1 cellular context compared by ENCODE assay signal in the genomic region with DNA sequence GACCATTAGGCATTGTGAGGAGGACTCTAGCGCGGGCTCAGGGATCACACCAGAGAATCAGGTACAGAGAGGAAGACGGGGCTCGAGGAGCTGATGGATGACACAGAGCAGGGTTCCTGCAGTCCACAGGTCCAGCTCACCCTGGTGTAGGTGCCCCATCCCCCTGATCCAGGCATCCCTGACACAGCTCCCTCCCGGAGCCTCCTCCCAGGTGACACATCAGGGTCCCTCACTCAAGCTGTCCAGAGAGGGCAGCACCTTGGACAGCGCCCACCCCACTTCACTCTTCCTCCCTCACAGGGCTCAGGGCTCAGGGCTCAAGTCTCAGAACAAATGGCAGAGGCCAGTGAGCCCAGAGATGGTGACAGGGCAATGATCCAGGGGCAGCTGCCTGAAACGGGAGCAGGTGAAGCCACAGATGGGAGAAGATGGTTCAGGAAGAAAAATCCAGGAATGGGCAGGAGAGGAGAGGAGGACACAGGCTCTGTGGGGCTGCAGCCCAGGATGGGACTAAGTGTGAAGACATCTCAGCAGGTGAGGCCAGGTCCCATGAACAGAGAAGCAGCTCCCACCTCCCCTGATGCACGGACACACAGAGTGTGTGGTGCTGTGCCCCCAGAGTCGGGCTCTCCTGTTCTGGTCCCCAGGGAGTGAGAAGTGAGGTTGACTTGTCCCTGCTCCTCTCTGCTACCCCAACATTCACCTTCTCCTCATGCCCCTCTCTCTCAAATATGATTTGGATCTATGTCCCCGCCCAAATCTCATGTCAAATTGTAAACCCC.
TF ChIP-seq lines count a peak whose summit lies in the region.

No MANE protein-coding gene starts in this region.

TF ChIP-seq in HepG2, 621 proteins besides CTCF, POLR2A, EP300 and RAD21 (continued from another document and continues in another):
- TF ChIP-seq, protein P1, sequence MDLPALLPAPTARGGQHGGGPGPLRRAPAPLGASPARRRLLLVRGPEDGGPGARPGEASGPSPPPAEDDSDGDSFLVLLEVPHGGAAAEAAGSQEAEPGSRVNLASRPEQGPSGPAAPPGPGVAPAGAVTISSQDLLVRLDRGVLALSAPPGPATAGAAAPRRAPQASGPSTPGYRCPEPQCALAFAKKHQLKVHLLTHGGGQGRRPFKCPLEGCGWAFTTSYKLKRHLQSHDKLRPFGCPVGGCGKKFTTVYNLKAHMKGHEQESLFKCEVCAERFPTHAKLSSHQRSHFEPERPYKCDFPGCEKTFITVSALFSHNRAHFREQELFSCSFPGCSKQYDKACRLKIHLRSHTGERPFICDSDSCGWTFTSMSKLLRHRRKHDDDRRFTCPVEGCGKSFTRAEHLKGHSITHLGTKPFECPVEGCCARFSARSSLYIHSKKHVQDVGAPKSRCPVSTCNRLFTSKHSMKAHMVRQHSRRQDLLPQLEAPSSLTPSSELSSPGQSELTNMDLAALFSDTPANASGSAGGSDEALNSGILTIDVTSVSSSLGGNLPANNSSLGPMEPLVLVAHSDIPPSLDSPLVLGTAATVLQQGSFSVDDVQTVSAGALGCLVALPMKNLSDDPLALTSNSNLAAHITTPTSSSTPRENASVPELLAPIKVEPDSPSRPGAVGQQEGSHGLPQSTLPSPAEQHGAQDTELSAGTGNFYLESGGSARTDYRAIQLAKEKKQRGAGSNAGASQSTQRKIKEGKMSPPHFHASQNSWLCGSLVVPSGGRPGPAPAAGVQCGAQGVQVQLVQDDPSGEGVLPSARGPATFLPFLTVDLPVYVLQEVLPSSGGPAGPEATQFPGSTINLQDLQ (CRISPR knock-in tag; IDR thresholded peaks at IDR 0.05) = no peak
- TF ChIP-seq MED1 (CRISPR knock-in tag; IDR thresholded peaks at IDR 0.05) (no peak), GMEB1 (CRISPR knock-in tag; IDR thresholded peaks at IDR 0.05; ENCODE audit: borderline replicate concordance) (no peak), ZNF563 (CRISPR knock-in tag; IDR thresholded peaks at IDR 0.05) (no peak), SP1 (IDR thresholded peaks at IDR 0.05) (no peak), SP1 (CRISPR knock-in tag; IDR thresholded peaks at IDR 0.05) (no peak), KLF12 (CRISPR knock-in tag; IDR thresholded peaks at IDR 0.05; ENCODE audit: borderline replicate concordance) (no peak), AKNA (CRISPR knock-in tag; IDR thresholded peaks at IDR 0.05; ENCODE audit: borderline replicate concordance) (no peak), SOX6 (IDR thresholded peaks at IDR 0.05) (no peak), SOX6 (CRISPR knock-in tag; IDR thresholded peaks at IDR 0.05) (no peak), KLF16 (CRISPR knock-in tag; IDR thresholded peaks at IDR 0.05) (peak in 1 of 2 experiments; percentile 60; a peak in 2 of 4 replicates), POLR2G (IDR thresholded peaks at IDR 0.05; ENCODE audit: low read depth, low read length) (no peak), ZSCAN25 (CRISPR knock-in tag; IDR thresholded peaks at IDR 0.05) (no peak), MAFG (CRISPR knock-in tag; IDR thresholded peaks at IDR 0.05) (no peak), ZNF543 (CRISPR knock-in tag; IDR thresholded peaks at IDR 0.05) (no peak), ZNF75D (CRISPR knock-in tag; IDR thresholded peaks at IDR 0.05; ENCODE audit: borderline replicate concordance) (no peak), NCOA2 (CRISPR knock-in tag; IDR thresholded peaks at IDR 0.05) (0 out of 2 replicates have a peak, but pooled peaks have one; percentile 22), HOXA3 (CRISPR knock-in tag; IDR thresholded peaks at IDR 0.05) (no peak), ATF2 (CRISPR knock-in tag; IDR thresholded peaks at IDR 0.05) (no peak), NFE2L1 (CRISPR knock-in tag; IDR thresholded peaks at IDR 0.05; ENCODE audit: borderline replicate concordance) (no peak), ZNF772 (CRISPR knock-in tag; IDR thresholded peaks at IDR 0.05) (no peak; the same call in 1 of the 2 replicates), IRF1 (CRISPR knock-in tag; IDR thresholded peaks at IDR 0.05; ENCODE audit: low read depth) (no peak), ZNF816 (CRISPR knock-in tag; IDR thresholded peaks at IDR 0.05; ENCODE audit: borderline replicate concordance) (no peak)
- TF ChIP-seq, protein P2, sequence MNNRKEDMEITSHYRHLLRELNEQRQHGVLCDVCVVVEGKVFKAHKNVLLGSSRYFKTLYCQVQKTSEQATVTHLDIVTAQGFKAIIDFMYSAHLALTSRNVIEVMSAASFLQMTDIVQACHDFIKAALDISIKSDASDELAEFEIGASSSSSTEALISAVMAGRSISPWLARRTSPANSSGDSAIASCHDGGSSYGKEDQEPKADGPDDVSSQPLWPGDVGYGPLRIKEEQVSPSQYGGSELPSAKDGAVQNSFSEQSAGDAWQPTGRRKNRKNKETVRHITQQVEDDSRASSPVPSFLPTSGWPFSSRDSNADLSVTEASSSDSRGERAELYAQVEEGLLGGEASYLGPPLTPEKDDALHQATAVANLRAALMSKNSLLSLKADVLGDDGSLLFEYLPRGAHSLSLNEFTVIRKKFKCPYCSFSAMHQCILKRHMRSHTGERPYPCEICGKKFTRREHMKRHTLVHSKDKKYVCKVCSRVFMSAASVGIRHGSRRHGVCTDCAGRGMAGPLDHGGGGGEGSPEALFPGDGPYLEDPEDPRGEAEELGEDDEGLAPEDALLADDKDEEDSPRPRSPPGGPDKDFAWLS (CRISPR knock-in tag; IDR thresholded peaks at IDR 0.05; ENCODE audit: borderline replicate concordance) = no peak
- TF ChIP-seq, protein P3, sequence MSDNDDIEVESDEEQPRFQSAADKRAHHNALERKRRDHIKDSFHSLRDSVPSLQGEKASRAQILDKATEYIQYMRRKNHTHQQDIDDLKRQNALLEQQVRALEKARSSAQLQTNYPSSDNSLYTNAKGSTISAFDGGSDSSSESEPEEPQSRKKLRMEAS (IDR thresholded peaks at IDR 0.05) = no peak
- TF ChIP-seq, protein P4, sequence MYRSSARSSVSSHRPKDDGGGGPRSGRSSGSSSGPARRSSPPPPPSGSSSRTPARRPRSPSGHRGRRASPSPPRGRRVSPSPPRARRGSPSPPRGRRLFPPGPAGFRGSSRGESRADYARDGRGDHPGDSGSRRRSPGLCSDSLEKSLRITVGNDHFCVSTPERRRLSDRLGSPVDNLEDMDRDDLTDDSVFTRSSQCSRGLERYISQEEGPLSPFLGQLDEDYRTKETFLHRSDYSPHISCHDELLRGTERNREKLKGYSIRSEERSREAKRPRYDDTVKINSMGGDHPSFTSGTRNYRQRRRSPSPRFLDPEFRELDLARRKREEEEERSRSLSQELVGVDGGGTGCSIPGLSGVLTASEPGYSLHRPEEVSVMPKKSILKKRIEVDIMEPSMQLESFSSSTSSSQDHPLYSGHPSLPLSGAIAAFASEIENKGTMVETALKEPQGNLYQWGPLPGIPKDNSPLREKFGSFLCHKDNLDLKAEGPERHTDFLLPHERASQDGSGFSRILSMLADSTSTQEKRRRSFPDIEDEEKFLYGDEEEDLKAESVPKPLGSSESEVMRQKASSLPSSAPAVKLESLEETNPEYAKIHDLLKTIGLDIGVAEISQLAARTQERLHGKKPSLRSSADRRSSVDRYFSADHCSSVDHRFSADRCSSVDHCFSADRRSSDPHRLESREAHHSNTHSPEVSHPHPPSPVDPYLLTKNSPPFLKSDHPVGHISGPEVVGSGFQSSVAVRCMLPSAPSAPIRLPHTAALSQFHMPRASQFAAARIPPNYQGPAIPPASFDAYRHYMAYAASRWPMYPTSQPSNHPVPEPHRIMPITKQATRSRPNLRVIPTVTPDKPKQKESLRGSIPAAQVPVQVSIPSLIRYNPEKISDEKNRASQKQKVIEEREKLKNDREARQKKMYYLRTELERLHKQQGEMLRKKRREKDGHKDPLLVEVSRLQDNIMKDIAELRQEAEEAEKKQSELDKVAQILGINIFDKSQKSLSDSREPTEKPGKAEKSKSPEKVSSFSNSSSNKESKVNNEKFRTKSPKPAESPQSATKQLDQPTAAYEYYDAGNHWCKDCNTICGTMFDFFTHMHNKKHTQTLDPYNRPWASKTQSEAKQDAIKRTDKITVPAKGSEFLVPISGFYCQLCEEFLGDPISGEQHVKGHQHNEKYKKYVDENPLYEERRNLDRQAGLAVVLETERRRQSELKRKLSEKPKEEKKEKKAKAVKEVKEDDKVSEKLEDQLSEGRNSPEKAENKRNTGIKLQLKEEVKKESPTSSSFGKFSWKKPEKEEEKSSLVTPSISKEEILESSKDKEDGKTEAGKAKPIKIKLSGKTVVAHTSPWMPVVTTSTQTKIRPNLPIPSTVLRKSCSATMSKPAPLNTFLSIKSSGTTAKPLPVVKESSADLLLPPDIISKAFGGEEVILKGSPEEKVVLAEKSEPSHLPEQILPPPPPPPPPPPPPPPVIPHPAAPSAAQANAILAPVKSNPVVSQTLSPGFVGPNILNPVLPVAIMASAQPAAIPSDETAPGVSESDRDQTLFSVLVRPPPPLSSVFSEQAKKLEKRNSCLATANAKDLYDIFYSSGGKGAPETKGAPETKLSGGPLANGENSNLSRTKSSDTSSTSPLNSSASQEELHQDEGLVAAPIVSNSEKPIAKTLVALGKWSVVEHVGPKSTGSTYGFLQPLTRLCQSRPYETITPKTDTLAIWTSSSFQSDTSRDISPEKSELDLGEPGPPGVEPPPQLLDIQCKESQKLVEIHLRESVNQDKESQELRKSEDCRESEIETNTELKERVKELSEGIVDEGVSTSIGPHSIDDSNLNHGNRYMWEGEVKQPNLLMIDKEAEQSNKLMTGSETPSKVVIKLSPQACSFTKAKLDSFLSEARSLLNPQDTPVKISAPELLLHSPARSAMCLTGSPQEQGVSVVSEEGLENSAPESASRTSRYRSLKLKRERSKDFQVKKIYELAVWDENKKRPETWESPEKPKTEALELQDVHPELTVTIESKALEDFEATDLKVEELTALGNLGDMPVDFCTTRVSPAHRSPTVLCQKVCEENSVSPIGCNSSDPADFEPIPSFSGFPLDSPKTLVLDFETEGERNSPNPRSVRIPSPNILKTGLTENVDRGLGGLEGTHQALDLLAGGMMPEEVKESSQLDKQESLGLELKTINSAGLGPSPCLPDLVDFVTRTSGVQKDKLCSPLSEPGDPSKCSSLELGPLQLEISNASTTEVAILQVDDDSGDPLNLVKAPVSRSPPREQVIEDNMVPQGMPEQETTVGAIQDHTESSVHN (CRISPR knock-in tag; IDR thresholded peaks at IDR 0.05) = no peak
